7 cellular contexts compared by ENCODE assay signal in genomic region chrX:45150821-45151220, GRCh38. TPM values are rescaled to one million over a fixed set of nuclear protein-coding genes. Genes with fewer than 3 reads are reported as not detected.
"Had no signal": no experiment of that assay in that cellular context is flagged by ENCODE, and none has a peak within 500 bp of the region (broad histone marks: within the 10 kb centered on the region; RNA-seq: fewer than 3 reads in every experiment).

No MANE protein-coding gene starts in this region.

- H3K4me3 ChIP-seq: K562 had no signal

- H3K27ac Mint-ChIP-seq: IgD-negative memory B cell had no signal

- H3K9me3 Mint-ChIP-seq: IgD-negative memory B cell had no signal

- ATAC-seq: HepG2, K562 had no signal

- DNase-seq: IMR-90, KBM-7 had no signal

- H3K4me1 Mint-ChIP-seq: IgD-negative memory B cell had no signal

- H3K4me3 Mint-ChIP-seq: IgD-negative memory B cell had no signal

- H3K27ac ChIP-seq: HL-60 had no signal

RNA-seq across cellular contexts. Expression of gene DIPK2B, which starts 49.9 kb away (rescaled TPM):
- total RNA-seq: HepG2, HT-29, IMR-90, K562 had no signal
- polyA plus RNA-seq: HepG2, IgD-negative memory B cell, IMR-90, K562 had no signal
